In the genomic region with DNA sequence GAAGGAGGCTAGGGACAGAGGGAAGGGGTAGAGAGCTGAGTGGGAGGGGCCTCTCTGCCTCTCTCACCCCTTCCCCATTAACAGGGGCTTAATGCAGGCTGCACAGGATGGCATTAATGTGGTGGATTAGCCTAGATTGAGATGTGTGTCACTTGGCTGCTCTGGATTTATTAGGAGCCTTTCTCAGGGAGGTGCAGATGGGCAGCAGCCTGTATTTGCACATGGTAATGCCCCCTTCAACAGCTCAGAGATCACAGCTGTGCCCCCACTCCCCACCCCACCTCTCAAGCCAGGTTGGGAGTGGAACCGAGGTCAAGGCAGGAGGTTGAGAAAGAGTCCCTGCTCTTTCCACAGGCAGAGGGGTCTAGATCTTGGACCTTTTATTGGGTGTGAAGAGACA, we compare ENCODE assay signal across 17 cellular contexts. TPM values are rescaled to one million over a fixed set of nuclear protein-coding genes. Genes with fewer than 3 reads are reported as not detected.
DNase-seq lines count a peak whose midpoint lies in the region; FAIRE-seq and TF ChIP-seq lines count a peak whose summit lies in the region.
"Had no signal": no experiment of that assay in that cellular context is flagged by ENCODE, and none has a peak within 500 bp of the region (broad histone marks: within the 10 kb centered on the region; RNA-seq: fewer than 3 reads in every experiment).

No MANE protein-coding gene starts in this region.

- no peak overlapping the region for H2AFZ ChIP-seq in neural progenitor cell (replicated peaks)

- TF ChIP-seq CTCF in D721Med (IDR thresholded peaks at IDR 0.05; ENCODE audit: insufficient read depth, missing control alignments) (no peak), neural progenitor cell (IDR thresholded peaks at IDR 0.05) (no peak), nephron progenitor cell (IDR thresholded peaks at IDR 0.05) (no peak)

- H3F3A ChIP-seq in neural progenitor cell (ENCODE audit: low read depth) = peaks cover 21% of the 10 kb centered on the region

- no peak overlapping the region for H3K4me2 ChIP-seq in neural progenitor cell
- H3K4me2 ChIP-seq: BLaER1 had no signal

- peak overlapping the region; percentile 36 for H3K4me3 Mint-ChIP-seq in neural progenitor cell
- no peak overlapping the region for H3K4me3 Mint-ChIP-seq in nephron progenitor cell

- H3K9ac ChIP-seq in neural progenitor cell = no peak overlapping the region
- H3K9ac ChIP-seq: BLaER1 had no signal

- H3K27ac Mint-ChIP-seq in neural progenitor cell (no peak overlapping the region), nephron progenitor cell (no peak overlapping the region)

- DNase-seq in DMS 273 (lab: John Stamatoyannopoulos, UW; ENCODE audit: unreplicated experiment) = peak; percentile 15
- DNase-seq in DMS 273 treated with DMSO at 0.1 percent for 48 hours (lab: John Stamatoyannopoulos, UW) = no peak
- peak; percentile 54 for DNase-seq in D721Med (ENCODE audit: insufficient read length, low spot score)
- peak; percentile 97 for DNase-seq in NCI-H82 treated with DMSO at 0.1 percent for 48 hours (lab: John Stamatoyannopoulos, UW; ENCODE audit: unreplicated experiment)
- no peak for DNase-seq in neural progenitor cell (ENCODE audit: low spot score)
- no peak for DNase-seq in activated CD4-positive, alpha-beta T cell treated with anti-CD3 and anti-CD28 coated beads, Interleukin-2, amount 50 U/mL, for 1 hour
- DNase-seq in nephron progenitor cell = no peak
- DNase-seq in NCI-H2227 treated with DMSO at 0.1 percent for 48 hours (lab: John Stamatoyannopoulos, UW) = no peak
- DNase-seq: AML-193, DMS53, GF-D8 had no signal

- no peak for FAIRE-seq in D721Med (lab: Jason Lieb, UNC)
- FAIRE-seq: H1, HTR-8/SVneo had no signal

- peaks cover 2% of the 10 kb centered on the region for H3K9me3 Mint-ChIP-seq in neural progenitor cell
- H3K9me3 Mint-ChIP-seq in nephron progenitor cell = no peaks in the 10 kb centered on the region

- H3K27me3 ChIP-seq in neural progenitor cell = peaks cover 100% of the 10 kb centered on the region

- H3K27me3 Mint-ChIP-seq in neural progenitor cell (ENCODE audit: insufficient read depth, low read depth) (peaks cover 45% of the 10 kb centered on the region), nephron progenitor cell (ENCODE audit: low read depth, poor library complexity) (peaks cover 96% of the 10 kb centered on the region)

- peaks cover 16% of the 10 kb centered on the region for H4K20me1 ChIP-seq in neural progenitor cell (ENCODE audit: low read depth)

- no peaks in the 10 kb centered on the region for H3K36me3 ChIP-seq in neural progenitor cell
- H3K36me3 ChIP-seq: BLaER1, HAP-1 had no signal

- no peaks in the 10 kb centered on the region for H3K79me2 ChIP-seq in neural progenitor cell (ENCODE audit: low read depth)

- H3K36me3 Mint-ChIP-seq in neural progenitor cell (no peaks in the 10 kb centered on the region), nephron progenitor cell (ENCODE audit: low read depth) (no peaks in the 10 kb centered on the region)

- peaks cover 24% of the 10 kb centered on the region for H3K4me1 Mint-ChIP-seq in neural progenitor cell
- H3K4me1 Mint-ChIP-seq in nephron progenitor cell = peaks cover 36% of the 10 kb centered on the region

- H3K9me3 ChIP-seq in neural progenitor cell (ENCODE audit: low read depth) = no peaks in the 10 kb centered on the region
- H3K9me3 ChIP-seq: BLaER1, HAP-1 had no signal

- H3K27ac ChIP-seq in neural progenitor cell = no peak overlapping the region
- H3K27ac ChIP-seq: 22Rv1, BLaER1 had no signal

- H3K4me1 ChIP-seq in neural progenitor cell = no peaks in the 10 kb centered on the region

- no peak overlapping the region for H3K4me3 ChIP-seq in neural progenitor cell
- H3K4me3 ChIP-seq: BLaER1, HAP-1 had no signal

RNA-seq across cellular contexts. Expression of a gene that starts 7.3 kb away (rescaled TPM):
- total RNA-seq in neural progenitor cell (ENCODE audit: low replicate concordance) = 0.46 TPM in 1 of 2 replicates, not detected in the other
- total RNA-seq: A673 had no signal

RNA-seq across cellular contexts. Expression of a gene that starts 7.9 kb away (rescaled TPM):
- 0.40 TPM in 1 of 2 replicates, not detected in the other for total RNA-seq in neural progenitor cell (ENCODE audit: low replicate concordance)
- total RNA-seq: A673, H1 had no signal

RNA-seq across cellular contexts. Expression of a gene that starts 11.3 kb away (rescaled TPM):
- total RNA-seq in neural progenitor cell (ENCODE audit: low replicate concordance) = 23.5 and 37.9 TPM in 2 replicates

Comparison
In these comparisons a context has a peak if more than half of its experiments do, and no peak if none do; other contexts are left out.
1. DNase-seq: peak in DMS 273 (single experiment), D721Med (single experiment) and NCI-H82 treated with DMSO at 0.1 percent for 48 hours (single experiment); none in DMS 273 treated with DMSO at 0.1 percent for 48 hours (single experiment), neural progenitor cell (single experiment), activated CD4-positive, alpha-beta T cell treated with anti-CD3 and anti-CD28 coated beads, Interleukin-2, amount 50 U/mL, for 1 hour (single experiment), nephron progenitor cell (single experiment) and NCI-H2227 treated with DMSO at 0.1 percent for 48 hours (single experiment).